8 cellular contexts compared by ENCODE assay signal in the genomic region with DNA sequence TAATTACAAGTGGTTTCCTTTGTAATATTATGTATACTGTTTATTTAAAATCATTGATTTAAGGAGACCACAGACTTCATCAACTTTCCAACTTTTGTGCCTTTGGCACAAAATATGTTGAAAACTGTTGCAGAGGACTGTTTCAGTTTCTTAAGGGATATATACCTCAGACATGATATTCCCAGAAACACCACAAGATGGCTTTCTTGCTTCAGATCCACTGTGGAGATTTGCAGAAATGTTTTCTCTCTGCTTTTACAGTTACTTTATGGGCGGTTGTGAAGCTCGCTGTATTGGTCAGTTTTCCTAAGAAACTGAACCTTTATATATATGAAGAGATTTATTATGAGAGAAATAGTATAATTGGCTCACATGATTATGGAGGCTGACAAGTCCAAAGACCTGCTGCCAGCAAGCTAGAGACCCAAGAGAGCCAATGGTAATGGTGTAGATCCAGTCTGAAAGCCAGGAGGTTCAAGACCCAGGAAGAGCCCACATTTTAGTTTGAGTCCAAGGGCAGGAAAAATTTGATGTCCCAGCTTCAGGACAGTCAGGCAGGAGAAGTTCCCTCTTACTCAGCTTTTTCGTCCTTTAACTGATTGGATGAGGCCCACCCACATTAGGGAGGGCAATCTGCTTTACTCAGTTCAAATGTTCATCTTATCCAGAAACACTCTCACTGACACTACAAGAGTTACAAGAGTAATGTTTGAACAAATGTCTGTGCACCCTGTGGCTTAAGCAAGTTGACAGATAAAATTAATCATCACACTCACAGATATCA. TPM values are rescaled to one million over a fixed set of nuclear protein-coding genes. Genes with fewer than 3 reads are reported as not detected.
DNase-seq lines count a peak whose midpoint lies in the region; ATAC-seq and TF ChIP-seq lines count a peak whose summit lies in the region.

No MANE protein-coding gene starts in this region.

- peaks cover 22% of the 10 kb centered on the region for H3K79me2 ChIP-seq in GM23338 (replicated peaks; ENCODE audit: insufficient read depth)

- peak; percentile 72 for ATAC-seq in GM23338

- H3K4me1 Mint-ChIP-seq in GM23338 (peaks cover 5% of the 10 kb centered on the region; the same call in 1 of the 3 replicates), mesothelial cell of epicardium (peaks cover 6% of the 10 kb centered on the region)

- no peak overlapping the region for H3K27ac ChIP-seq in GM23338 (ENCODE audit: low read depth)

- H3K36me3 ChIP-seq in GM23338 (ENCODE audit: insufficient read depth): no peaks in the 10 kb centered on the region

- H3K27me3 Mint-ChIP-seq in GM23338 (ENCODE audit: insufficient read depth, low read depth, poor library complexity) (no peaks in the 10 kb centered on the region), mesothelial cell of epicardium (ENCODE audit: low read depth) (no peaks in the 10 kb centered on the region)

- H3K27ac Mint-ChIP-seq in GM23338: no peak overlapping the region
- H3K27ac Mint-ChIP-seq in mesothelial cell of epicardium: no peak overlapping the region

- no peak overlapping the region for H3K4me2 ChIP-seq in GM23338

- no peak overlapping the region for H3K4me3 Mint-ChIP-seq in GM23338
- H3K4me3 Mint-ChIP-seq in mesothelial cell of epicardium: no peak overlapping the region

- H4K20me1 ChIP-seq in GM23338 (replicated peaks; ENCODE audit: insufficient read depth): no peaks in the 10 kb centered on the region; the same call in 1 of the 2 replicates

- no peaks in the 10 kb centered on the region for H3K9me3 Mint-ChIP-seq in GM23338
- no peaks in the 10 kb centered on the region for H3K9me3 Mint-ChIP-seq in mesothelial cell of epicardium

- TF ChIP-seq CTCF in GM23338 (conservative IDR thresholded peaks at IDR 0.05; ENCODE audit: low read depth in 2 of 2) (peak; percentile 67 to 68), mesothelial cell of epicardium (IDR thresholded peaks at IDR 0.05; ENCODE audit: unreplicated experiment) (peak; percentile 50)

- H3K36me3 Mint-ChIP-seq in GM23338 (ENCODE audit: low read depth) (peaks cover 3% of the 10 kb centered on the region; the same call in 2 of the 3 replicates), mesothelial cell of epicardium (peaks cover 8% of the 10 kb centered on the region)

- H3K4me3 ChIP-seq in GM23338: no peak overlapping the region

- no peaks in the 10 kb centered on the region for H3K9me2 ChIP-seq in GM23338 (ENCODE audit: insufficient read depth)

- no peaks in the 10 kb centered on the region for H3K27me3 ChIP-seq in GM23338 (ENCODE audit: insufficient read depth)

- no peaks in the 10 kb centered on the region for H3K4me1 ChIP-seq in GM23338 (ENCODE audit: insufficient read depth)

- no peak overlapping the region for H2AFZ ChIP-seq in GM23338

- H3F3A ChIP-seq in GM23338 (replicated peaks; ENCODE audit: low read depth): no peaks in the 10 kb centered on the region

- DNase-seq in D341Med (ENCODE audit: low spot score) (peak; percentile 32), GM23338 (ENCODE audit: low spot score) (peak; percentile 69), NCI-H748 (lab: John Stamatoyannopoulos, UW; ENCODE audit: unreplicated experiment) (peak; percentile 51), dermis blood vessel endothelial cell (peak; percentile 72), mesothelial cell of epicardium (ENCODE audit: low spot score in 2 of 2, unreplicated experiment in 2 of 2) (no peak), NCI-H1930 (lab: John Stamatoyannopoulos, UW) (no peak), NCI-H1694 treated with DMSO at 0.1 percent for 48 hours (lab: John Stamatoyannopoulos, UW) (no peak)
- no peak for DNase-seq in activated naive CD4-positive, alpha-beta T cell (lab: John Stamatoyannopoulos, UW)

TF ChIP-seq in GM23338, 12 proteins besides CTCF, POLR2A, EP300 and RAD21:
- TF ChIP-seq STAT1 (IDR thresholded peaks at IDR 0.05; ENCODE audit: unreplicated experiment) (no peak), JUNB (IDR thresholded peaks at IDR 0.05; ENCODE audit: unreplicated experiment) (no peak), ZNF114 (CRISPR knock-in tag; IDR thresholded peaks at IDR 0.05) (no peak), EZH2 (IDR thresholded peaks at IDR 0.05; ENCODE audit: low read depth, unreplicated experiment) (no peak), EZH2phosphoT487 (IDR thresholded peaks at IDR 0.05; ENCODE audit: unreplicated experiment) (no peak), NANOG (IDR thresholded peaks at IDR 0.05; ENCODE audit: borderline replicate concordance) (no peak)
TF ChIP-seq in GM23338: peak in this region for 0.

RNA-seq across cellular contexts. Expression of a gene that starts 12.8 kb away (rescaled TPM):
- total RNA-seq in GM23338 (2014; rRNA removed; shearing (Covaris generic)): 5.9 and 8.0 TPM in 2 replicates
- polyA plus RNA-seq in GM23338 (2016; fragmentation: Nextera tagmentation; extraction: Ambion mirVana): 6.4 and 6.7 TPM in 2 replicates
- total RNA-seq in dermis blood vessel endothelial cell: 7.8 and 25.3 TPM in 2 replicates
- total RNA-seq in mesothelial cell of epicardium: 9.0 to 9.6 TPM (median 9.4 TPM) in 3 replicates

Comparison
In these comparisons a context has a peak if more than half of its experiments do, and no peak if none do; other contexts are left out.
1. DNase-seq: peak in D341Med (single experiment), GM23338 (single experiment), NCI-H748 (single experiment) and dermis blood vessel endothelial cell (single experiment); none in mesothelial cell of epicardium (0 of 2), NCI-H1930 (0 of 2), NCI-H1694 treated with DMSO at 0.1 percent for 48 hours (single experiment) and activated naive CD4-positive, alpha-beta T cell (0 of 4).